ENCODE assay signal across 8 cellular contexts in the genomic region with DNA sequence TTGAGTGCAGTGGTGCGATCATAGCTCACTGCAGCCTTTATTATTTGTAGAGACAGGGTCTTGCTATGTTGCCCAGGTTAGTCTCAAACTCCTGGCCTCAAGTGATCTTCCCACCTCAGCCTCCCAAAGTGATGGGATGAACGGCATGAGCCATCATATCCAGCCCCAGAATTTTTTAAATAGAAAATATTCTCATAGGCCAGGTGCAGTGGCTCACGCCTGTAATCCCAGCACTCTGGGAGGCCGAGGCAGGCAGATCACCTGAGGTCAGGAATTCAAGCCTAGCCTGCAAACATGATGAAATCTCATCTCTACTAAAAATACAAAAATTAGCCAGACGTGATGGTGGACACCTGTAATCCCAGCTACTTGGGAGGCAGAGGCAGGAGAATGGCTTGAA. TPM values are rescaled to one million over a fixed set of nuclear protein-coding genes. Genes with fewer than 3 reads are reported as not detected.
DNase-seq lines count a peak whose midpoint lies in the region; ATAC-seq and TF ChIP-seq lines count a peak whose summit lies in the region.
"Not testable (repeated sequence)": the region's sequence is repeated elsewhere in the genome, so short reads cannot be mapped to it uniquely, and the experiment has no call there.

No MANE protein-coding gene starts in this region.

- peak overlapping the region in 1 of 3 donors; percentile 11 for H3K27ac Mint-ChIP-seq in CD4-positive, CD25-positive, alpha-beta regulatory T cell
- H3K27ac Mint-ChIP-seq in T-helper 17 cell (peak overlapping the region; percentile 88), natural killer cell (peak overlapping the region; percentile 34 to 73)
- peak overlapping the region; percentile 33 for H3K27ac Mint-ChIP-seq in activated T-cell treated with anti-CD3 and anti-CD28 coated beads, Interleukin-2, amount 50 U/mL, for 24 hours
- H3K27ac Mint-ChIP-seq in activated naive CD8-positive, alpha-beta T cell treated with anti-CD3 and anti-CD28 coated beads, Interleukin-2, amount 50 U/mL, for 24 hours; stimulated activated effector memory CD8-positive, alpha-beta T cell treated with anti-CD3 and anti-CD28 coated beads, Interleukin-12 subunit alpha, Interleukin-12 subunit beta, amount 100 ng/mL, for 72 hours: not testable (repeated sequence)

- H3K4me1 ChIP-seq in CD4-positive, CD25-positive, alpha-beta regulatory T cell (ENCODE audit: control insufficient read depth, insufficient read depth, low read length, poor library complexity, severe bottlenecking) = peaks cover 62% of the 10 kb centered on the region
- peaks cover 35% of the 10 kb centered on the region for H3K4me1 ChIP-seq in DND-41 (ENCODE audit: insufficient read depth, low read length)
- peaks cover 98% of the 10 kb centered on the region for H3K4me1 ChIP-seq in left ventricle myocardium inferior

- not testable (repeated sequence) for H3K27me3 Mint-ChIP-seq in CD4-positive, CD25-positive, alpha-beta regulatory T cell; T-helper 17 cell; activated T-cell treated with anti-CD3 and anti-CD28 coated beads, Interleukin-2, amount 50 U/mL, for 24 hours; activated naive CD8-positive, alpha-beta T cell treated with anti-CD3 and anti-CD28 coated beads, Interleukin-2, amount 50 U/mL, for 24 hours; natural killer cell (ENCODE audit: low read depth in 2 of 2)

- H4K20me1 ChIP-seq in DND-41 (ENCODE audit: insufficient read depth, low read length) = peaks cover 84% of the 10 kb centered on the region

- H3K9ac ChIP-seq in DND-41 (ENCODE audit: low read depth, low read length) = not testable (repeated sequence)

- H3K27ac ChIP-seq in CD4-positive, CD25-positive, alpha-beta regulatory T cell (ENCODE audit: insufficient read depth, low read length, poor library complexity, severe bottlenecking) = peak overlapping the region; percentile 29
- not testable (repeated sequence) for H3K27ac ChIP-seq in DND-41 (ENCODE audit: low read length)
- H3K27ac ChIP-seq in left ventricle myocardium inferior (replicated peaks) = peak overlapping the region; percentile 17

- not testable (repeated sequence) for ATAC-seq in CD4-positive, CD25-positive, alpha-beta regulatory T cell (ENCODE audit: low read depth in 2 of 2); DND-41 (ENCODE audit: insufficient read depth, low read depth); T-helper 17 cell; activated naive CD8-positive, alpha-beta T cell treated with anti-CD3 and anti-CD28 coated beads, Interleukin-2, amount 50 U/mL, for 24 hours; natural killer cell; stimulated activated effector memory CD8-positive, alpha-beta T cell treated with anti-CD3 and anti-CD28 coated beads, Interleukin-12 subunit alpha, Interleukin-12 subunit beta, amount 100 ng/mL, for 72 hours

- peaks cover 30% of the 10 kb centered on the region for H3K36me3 Mint-ChIP-seq in CD4-positive, CD25-positive, alpha-beta regulatory T cell
- not testable (repeated sequence) for H3K36me3 Mint-ChIP-seq in T-helper 17 cell (ENCODE audit: low read depth); natural killer cell
- peaks cover 90% of the 10 kb centered on the region for H3K36me3 Mint-ChIP-seq in activated T-cell treated with anti-CD3 and anti-CD28 coated beads, Interleukin-2, amount 50 U/mL, for 24 hours (ENCODE audit: low read depth)
- H3K36me3 Mint-ChIP-seq in activated naive CD8-positive, alpha-beta T cell treated with anti-CD3 and anti-CD28 coated beads, Interleukin-2, amount 50 U/mL, for 24 hours (ENCODE audit: low read depth) = peaks cover 53% of the 10 kb centered on the region
- peaks cover 100% of the 10 kb centered on the region for H3K36me3 Mint-ChIP-seq in stimulated activated effector memory CD8-positive, alpha-beta T cell treated with anti-CD3 and anti-CD28 coated beads, Interleukin-12 subunit alpha, Interleukin-12 subunit beta, amount 100 ng/mL, for 72 hours

- not testable (repeated sequence) for DNase-seq in CD4-positive, CD25-positive, alpha-beta regulatory T cell; DND-41; T-helper 17 cell; activated T-cell treated with anti-CD3 and anti-CD28 coated beads, Interleukin-2, amount 50 U/mL, for 24 hours; activated naive CD8-positive, alpha-beta T cell treated with anti-CD3 and anti-CD28 coated beads, Interleukin-2, amount 50 U/mL, for 24 hours; left ventricle myocardium inferior; natural killer cell; stimulated activated effector memory CD8-positive, alpha-beta T cell treated with anti-CD3 and anti-CD28 coated beads, Interleukin-12 subunit alpha, Interleukin-12 subunit beta, amount 100 ng/mL, for 72 hours (ENCODE audit: low spot score in 2 of 2)

- H2AFZ ChIP-seq in DND-41 (ENCODE audit: low read depth, low read length) = not testable (repeated sequence)

- H3K9me3 ChIP-seq in CD4-positive, CD25-positive, alpha-beta regulatory T cell (ENCODE audit: control insufficient read depth in 2 of 2, low read length in 2 of 2); DND-41 (ENCODE audit: insufficient read depth, low read length, severe bottlenecking); T-helper 17 cell (ENCODE audit: control insufficient read depth, low read length, poor library complexity, severe bottlenecking); left ventricle myocardium inferior (replicated peaks): not testable (repeated sequence)

- H3K4me3 ChIP-seq in CD4-positive, CD25-positive, alpha-beta regulatory T cell (ENCODE audit: low read depth, low read length) = peak overlapping the region; percentile 48
- not testable (repeated sequence) for H3K4me3 ChIP-seq in DND-41 (ENCODE audit: low read depth in 1 of 2, low read length in 2 of 2); left ventricle myocardium inferior

- H3K4me2 ChIP-seq in DND-41 (ENCODE audit: insufficient read depth, low read length) = peak overlapping the region; percentile 32; the same call in 1 of the 2 replicates

- intact Hi-C loops in left ventricle myocardium inferior (cut with micrococcal nuclease); natural killer cell (cut with micrococcal nuclease): not testable (repeated sequence)

- peaks cover 20 to 88% (median 43%) of the 10 kb centered on the region in 4 donors for H3K4me1 Mint-ChIP-seq in CD4-positive, CD25-positive, alpha-beta regulatory T cell
- peaks cover 26% of the 10 kb centered on the region for H3K4me1 Mint-ChIP-seq in T-helper 17 cell
- H3K4me1 Mint-ChIP-seq in activated T-cell treated with anti-CD3 and anti-CD28 coated beads, Interleukin-2, amount 50 U/mL, for 24 hours (ENCODE audit: low read depth) = peaks cover 71% of the 10 kb centered on the region
- H3K4me1 Mint-ChIP-seq in activated naive CD8-positive, alpha-beta T cell treated with anti-CD3 and anti-CD28 coated beads, Interleukin-2, amount 50 U/mL, for 24 hours = peaks cover 68% of the 10 kb centered on the region
- peaks cover 39 to 43% of the 10 kb centered on the region in 2 donors for H3K4me1 Mint-ChIP-seq in natural killer cell
- H3K4me1 Mint-ChIP-seq in stimulated activated effector memory CD8-positive, alpha-beta T cell treated with anti-CD3 and anti-CD28 coated beads, Interleukin-12 subunit alpha, Interleukin-12 subunit beta, amount 100 ng/mL, for 72 hours = peaks cover 22% of the 10 kb centered on the region

- peaks cover 62% of the 10 kb centered on the region for H3K36me3 ChIP-seq in CD4-positive, CD25-positive, alpha-beta regulatory T cell (ENCODE audit: control insufficient read depth, insufficient read depth, low read length)
- H3K36me3 ChIP-seq in DND-41 (ENCODE audit: insufficient read depth, low read length) (peaks cover 90% of the 10 kb centered on the region), left ventricle myocardium inferior (peaks cover 77% of the 10 kb centered on the region)

- H3K4me3 Mint-ChIP-seq in CD4-positive, CD25-positive, alpha-beta regulatory T cell = peak overlapping the region in 2 of 4 donors; percentile 63 to 79
- not testable (repeated sequence) for H3K4me3 Mint-ChIP-seq in T-helper 17 cell; activated T-cell treated with anti-CD3 and anti-CD28 coated beads, Interleukin-2, amount 50 U/mL, for 24 hours; natural killer cell
- peak overlapping the region; percentile 18 for H3K4me3 Mint-ChIP-seq in activated naive CD8-positive, alpha-beta T cell treated with anti-CD3 and anti-CD28 coated beads, Interleukin-2, amount 50 U/mL, for 24 hours
- H3K4me3 Mint-ChIP-seq in stimulated activated effector memory CD8-positive, alpha-beta T cell treated with anti-CD3 and anti-CD28 coated beads, Interleukin-12 subunit alpha, Interleukin-12 subunit beta, amount 100 ng/mL, for 72 hours = peak overlapping the region; percentile 5

- H3K27me3 ChIP-seq in CD4-positive, CD25-positive, alpha-beta regulatory T cell (ENCODE audit: control insufficient read depth, insufficient read depth, low read length); DND-41 (ENCODE audit: insufficient read depth, low read length, poor library complexity); left ventricle myocardium inferior (ENCODE audit: low read depth): not testable (repeated sequence)

- not testable (repeated sequence) for H3K9me3 Mint-ChIP-seq in CD4-positive, CD25-positive, alpha-beta regulatory T cell; activated T-cell treated with anti-CD3 and anti-CD28 coated beads, Interleukin-2, amount 50 U/mL, for 24 hours; activated naive CD8-positive, alpha-beta T cell treated with anti-CD3 and anti-CD28 coated beads, Interleukin-2, amount 50 U/mL, for 24 hours; natural killer cell; stimulated activated effector memory CD8-positive, alpha-beta T cell treated with anti-CD3 and anti-CD28 coated beads, Interleukin-12 subunit alpha, Interleukin-12 subunit beta, amount 100 ng/mL, for 72 hours

- TF ChIP-seq CTCF in DND-41 (IDR thresholded peaks at IDR 0.05; ENCODE audit: borderline replicate concordance, extremely low read depth, low read length, poor library complexity, severe bottlenecking); left ventricle myocardium inferior (IDR thresholded peaks at IDR 0.05; ENCODE audit: borderline replicate concordance); natural killer cell (IDR thresholded peaks at IDR 0.05): not testable (repeated sequence)

- peaks cover 100% of the 10 kb centered on the region for H3K79me2 ChIP-seq in DND-41 (ENCODE audit: insufficient read depth, low read length)

RNA-seq across cellular contexts. Expression of gene DDX6, which starts 7.6 kb away (rescaled TPM):
- 293 TPM for total RNA-seq in CD4-positive, CD25-positive, alpha-beta regulatory T cell
- 100 to 1,000 TPM in 1 of 4 donors, 10 to 100 TPM in 3; 79.0 to 103 (median 94.6) TPM for polyA plus RNA-seq in CD4-positive, CD25-positive, alpha-beta regulatory T cell
- total RNA-seq in T-helper 17 cell = 100 to 1,000 TPM; 218 to 290 TPM
- total RNA-seq in left ventricle myocardium inferior = 134 TPM
- total RNA-seq in natural killer cell = 100 to 1,000 TPM; 350 to 369 (median 364) TPM
